In genomic region chr20:33065785-33066184, GRCh38 we compare ENCODE assay signal across 23 cellular contexts. TPM values are rescaled to one million over a fixed set of nuclear protein-coding genes. Genes with fewer than 3 reads are reported as not detected.
DNase-seq lines count a peak whose midpoint lies in the region; ATAC-seq, FAIRE-seq and TF ChIP-seq lines count a peak whose summit lies in the region.
"Had no signal": no experiment of that assay in that cellular context is flagged by ENCODE, and none has a peak within 500 bp of the region (broad histone marks: within the 10 kb centered on the region; RNA-seq: fewer than 3 reads in every experiment).

No MANE protein-coding gene starts in this region.

- H3K27ac ChIP-seq in HepG2 (ENCODE audit: extremely low read length, insufficient read depth, low read length) (no peak overlapping the region), right lobe of liver (no peak overlapping the region), RWPE2 (ENCODE audit: poor library complexity, severe bottlenecking) (no peak overlapping the region), coronary artery (no peak overlapping the region)
- H3K27ac ChIP-seq: C4-2B, GM23248, HL-60 had no signal

- TF ChIP-seq EP300 in HepG2 (IDR thresholded peaks at IDR 0.05; ENCODE audit: low read depth in 2 of 2, low read length in 2 of 2) = no peak
- TF ChIP-seq EP300 in HepG2 (CRISPR knock-in tag; IDR thresholded peaks at IDR 0.05; ENCODE audit: borderline replicate concordance) = no peak

- TF ChIP-seq RAD21 in HepG2 (CRISPR knock-in tag; IDR thresholded peaks at IDR 0.05) = no peak

- CTCF ChIA-PET in HepG2 (lab: Yijun Ruan, JAX; ENCODE audit: low intra/inter-chr PET ratio, low total read pairs) = no interaction called here

- H3K9me3 ChIP-seq in HepG2 (ENCODE audit: low read length) = no peaks in the 10 kb centered on the region
- no peaks in the 10 kb centered on the region for H3K9me3 ChIP-seq in right lobe of liver
- H3K9me3 ChIP-seq in RWPE2 (ENCODE audit: severe bottlenecking) = no peaks in the 10 kb centered on the region

- no TSS peak for BruUV-seq in HepG2 (replicated peaks; lab: Mats Ljungman, UMichigan)

- H3K4me1 ChIP-seq in HepG2 (ENCODE audit: insufficient read depth, low read length) (no peaks in the 10 kb centered on the region), right lobe of liver (no peaks in the 10 kb centered on the region), RWPE2 (ENCODE audit: insufficient read depth, poor library complexity, severe bottlenecking) (no peaks in the 10 kb centered on the region)

- peaks cover 12 to 71% of the 10 kb centered on the region in 2 experiments for H3K27me3 ChIP-seq in HepG2 (ENCODE audit: control insufficient read depth in 1 of 2, insufficient read depth in 2 of 2, low read length in 2 of 2)
- H3K27me3 ChIP-seq in right lobe of liver = no peaks in the 10 kb centered on the region
- H3K27me3 ChIP-seq in RWPE2 (ENCODE audit: insufficient read depth, poor library complexity, severe bottlenecking) = no peaks in the 10 kb centered on the region

- H3K79me2 ChIP-seq in HepG2 (ENCODE audit: insufficient read depth, low read length) = no peaks in the 10 kb centered on the region

- intact Hi-C loops in HepG2 (cut with micrococcal nuclease; ENCODE audit: unreplicated experiment) (no loop called here), right lobe of liver (cut with DNase I) (no loop called here)

- POLR2A ChIA-PET in HepG2 (lab: Yijun Ruan, JAX) = no interaction called here

- H3K36me3 ChIP-seq in HepG2 (replicated peaks in 1 of 2; ENCODE audit: control insufficient read depth in 1 of 2, insufficient read depth in 2 of 2, low read length in 2 of 2) (no peaks in the 10 kb centered on the region), right lobe of liver (no peaks in the 10 kb centered on the region), RWPE2 (ENCODE audit: low read depth) (no peaks in the 10 kb centered on the region)

- no peak overlapping the region for H2AFZ ChIP-seq in HepG2 (ENCODE audit: low read length)
- H2AFZ ChIP-seq: GM23248 had no signal

- no peak for DNase-seq in HepG2 (ENCODE audit: low spot score)
- no peak for DNase-seq in right lobe of liver
- DNase-seq in RWPE2 (ENCODE audit: low spot score) = peak; percentile 86
- no peak for DNase-seq in foreskin melanocyte
- DNase-seq in coronary artery (ENCODE audit: low spot score) = no peak
- DNase-seq in SIG-M5 (lab: John Stamatoyannopoulos, UW) = no peak
- DNase-seq: 8988T; CD8-positive, alpha-beta T cell; COR-L47; DMS153; DMS79 treated with DMSO at 0.1 percent for 48 hours; EL; GDM1; GM23248 had no signal

- TF ChIP-seq POLR2A in HepG2 (IDR thresholded peaks at IDR 0.05; ENCODE audit: insufficient read depth in 1 of 2, low read depth in 2 of 2, low read length in 2 of 2) = no peak
- TF ChIP-seq POLR2A in right lobe of liver (IDR thresholded peaks at IDR 0.05) = no peak

- WGBS in HepG2 (ENCODE audit: low lambda C conversion rate) = 5% methylated on average over 9 of the region's 9 CpGs
- 85% methylated on average over 6 of the region's 9 CpGs for WGBS in right lobe of liver (ENCODE audit: insufficient coverage, low coverage, low lambda C conversion rate, missing lambda C conversion rate)

- in situ Hi-C loops in HepG2 (cut with HindIII; ENCODE audit: extremely low pct_ligation_motif_present, low pct_unique_long_range_greater_than_20kb) = no loop called here

- no peak overlapping the region for H3K4me2 ChIP-seq in HepG2 (ENCODE audit: low read depth, low read length)

- no peaks in the 10 kb centered on the region for H4K20me1 ChIP-seq in HepG2 (ENCODE audit: insufficient read depth, low read length)

- ATAC-seq in HepG2 = peak; percentile 19; the same call in 2 of the 3 replicates
- ATAC-seq in right lobe of liver = no peak
- ATAC-seq in RWPE2 (ENCODE audit: low read depth) = peak; percentile 84
- peak; percentile 30 for ATAC-seq in esophagus mucosa
- no peak for ATAC-seq in GM18909 (IDR thresholded peaks at IDR 0.05; ENCODE audit: poor library complexity, unreplicated experiment)
- ATAC-seq: CD8-positive, alpha-beta T cell; HCT116 had no signal

- H3K4me3 ChIP-seq in HepG2 (replicated peaks in 1 of 3; ENCODE audit: insufficient read depth in 1 of 3, low read depth in 2 of 3, low read length in 3 of 3) (no peak overlapping the region), right lobe of liver (no peak overlapping the region), RWPE2 (ENCODE audit: severe bottlenecking) (no peak overlapping the region), coronary artery (no peak overlapping the region)
- H3K4me3 ChIP-seq: GM23248 had no signal

- no peak for TF ChIP-seq CTCF in HepG2 (CRISPR knock-in tag; IDR thresholded peaks at IDR 0.05)
- TF ChIP-seq CTCF in right lobe of liver (IDR thresholded peaks at IDR 0.05) = no peak
- no peak for TF ChIP-seq CTCF in RWPE2 (IDR thresholded peaks at IDR 0.05; ENCODE audit: poor library complexity, severe bottlenecking)
- TF ChIP-seq CTCF in coronary artery (IDR thresholded peaks at IDR 0.05) = no peak

- no peak overlapping the region for H3K9ac ChIP-seq in HepG2 (ENCODE audit: insufficient read depth, low read depth, low read length)
- H3K9ac ChIP-seq: GM23248 had no signal

- FAIRE-seq in HepG2 (lab: Jason Lieb, UNC) = no peak
- FAIRE-seq: D721Med, GM12892, H54 had no signal

RNA-seq across cellular contexts. Expression of gene BPIFB3, which starts 12.1 kb away (rescaled TPM):
- total RNA-seq in HepG2 (2016; rRNA removed; fragmentation: Illumina TruSeq; extraction: Trizol) (not detected in 2 replicates), right lobe of liver (not detected), esophagus mucosa (not detected)
- total RNA-seq in HepG2 (2016; cell fraction: cytosol; rRNA removed; fragmentation: Illumina TruSeq; extraction: Trizol; ENCODE audit: low read depth) = not detected in 2 replicates
- total RNA-seq in HepG2 (2016; cell fraction: insoluble cytoplasmic fraction; rRNA removed; fragmentation: Illumina TruSeq; extraction: Trizol) = not detected in 2 replicates
- not detected in 2 replicates for total RNA-seq in HepG2 (2016; cell fraction: membrane; rRNA removed; fragmentation: Illumina TruSeq; extraction: Trizol)
- total RNA-seq in HepG2 (2016; cell fraction: nucleus; rRNA removed; fragmentation: Illumina TruSeq; extraction: Trizol) = not detected in 2 replicates
- 0.09 TPM in 1 of 2 replicates, not detected in the other for polyA plus RNA-seq in HepG2 (2011; rRNA removed)
- not detected in 2 replicates for polyA plus RNA-seq in HepG2 (2011; cell fraction: cytosol; rRNA removed)
- 0.21 TPM in 1 of 2 replicates, not detected in the other for polyA plus RNA-seq in HepG2 (2011; cell fraction: nucleus; rRNA removed)
- not detected in 2 replicates for polyA plus RNA-seq in HepG2 (2012)
- not detected in 2 replicates for polyA plus RNA-seq in HepG2 (2016; cell fraction: cytosol; fragmentation: Illumina TruSeq; extraction: Trizol; ENCODE audit: low read depth)
- polyA plus RNA-seq in HepG2 (2016; cell fraction: insoluble cytoplasmic fraction; fragmentation: Illumina TruSeq; extraction: Trizol; ENCODE audit: low read depth) = not detected in 2 replicates
- not detected in 2 replicates for polyA plus RNA-seq in HepG2 (2016; cell fraction: membrane; fragmentation: Illumina TruSeq; extraction: Trizol; ENCODE audit: low read depth)
- not detected in 2 replicates for polyA plus RNA-seq in HepG2 (2016; cell fraction: nucleus; fragmentation: Illumina TruSeq; extraction: Trizol; ENCODE audit: insufficient read depth, low read depth)
- polyA minus RNA-seq in HepG2 (2011; rRNA and poly(A)+ RNA removed; ENCODE audit: low replicate concordance) = not detected in 2 replicates
- polyA minus RNA-seq in HepG2 (2011; cell fraction: cytosol; rRNA and poly(A)+ RNA removed) = not detected in 2 replicates
- polyA minus RNA-seq in HepG2 (2011; cell fraction: nucleus; rRNA and poly(A)+ RNA removed) = not detected in 2 replicates
- total RNA-seq: CD8-positive, alpha-beta T cell; GM23248 had no signal
- polyA plus RNA-seq: GM23248, IgD-negative memory B cell had no signal

RNA-seq across cellular contexts. Expression of gene BPIFB4, which starts 13.7 kb away (rescaled TPM):
- total RNA-seq in HepG2 (2016; rRNA removed; fragmentation: Illumina TruSeq; extraction: Trizol) (not detected in 2 replicates), right lobe of liver (not detected), esophagus mucosa (not detected)
- not detected in 2 replicates for total RNA-seq in HepG2 (2016; cell fraction: cytosol; rRNA removed; fragmentation: Illumina TruSeq; extraction: Trizol; ENCODE audit: low read depth)
- total RNA-seq in HepG2 (2016; cell fraction: insoluble cytoplasmic fraction; rRNA removed; fragmentation: Illumina TruSeq; extraction: Trizol) = not detected in 2 replicates
- total RNA-seq in HepG2 (2016; cell fraction: membrane; rRNA removed; fragmentation: Illumina TruSeq; extraction: Trizol) = not detected in 2 replicates
- total RNA-seq in HepG2 (2016; cell fraction: nucleus; rRNA removed; fragmentation: Illumina TruSeq; extraction: Trizol) = not detected in 2 replicates
- polyA plus RNA-seq in HepG2 (2011; rRNA removed) = 0.09 and 0.13 TPM in 2 replicates
- 0.06 and 0.07 TPM in 2 replicates for polyA plus RNA-seq in HepG2 (2011; cell fraction: cytosol; rRNA removed)
- 0.32 and 0.36 TPM in 2 replicates for polyA plus RNA-seq in HepG2 (2011; cell fraction: nucleus; rRNA removed)
- not detected in 2 replicates for polyA plus RNA-seq in HepG2 (2012)
- polyA plus RNA-seq in HepG2 (2016; cell fraction: cytosol; fragmentation: Illumina TruSeq; extraction: Trizol; ENCODE audit: low read depth) = not detected in 2 replicates
- not detected in 2 replicates for polyA plus RNA-seq in HepG2 (2016; cell fraction: insoluble cytoplasmic fraction; fragmentation: Illumina TruSeq; extraction: Trizol; ENCODE audit: low read depth)
- polyA plus RNA-seq in HepG2 (2016; cell fraction: membrane; fragmentation: Illumina TruSeq; extraction: Trizol; ENCODE audit: low read depth) = not detected in 2 replicates
- polyA plus RNA-seq in HepG2 (2016; cell fraction: nucleus; fragmentation: Illumina TruSeq; extraction: Trizol; ENCODE audit: insufficient read depth, low read depth) = not detected in 2 replicates
- polyA minus RNA-seq in HepG2 (2011; rRNA and poly(A)+ RNA removed; ENCODE audit: low replicate concordance) = not detected in 2 replicates
- not detected in 2 replicates for polyA minus RNA-seq in HepG2 (2011; cell fraction: cytosol; rRNA and poly(A)+ RNA removed)
- not detected in 2 replicates for polyA minus RNA-seq in HepG2 (2011; cell fraction: nucleus; rRNA and poly(A)+ RNA removed)
- total RNA-seq: CD8-positive, alpha-beta T cell; GM23248 had no signal
- polyA plus RNA-seq: GM23248, IgD-negative memory B cell had no signal

RNA-seq across cellular contexts. Expression of gene BPIFB6, which starts 34.3 kb away (rescaled TPM):
- total RNA-seq in HepG2 (2016; rRNA removed; fragmentation: Illumina TruSeq; extraction: Trizol) (0.13 TPM in 1 of 2 replicates, not detected in the other), right lobe of liver (not detected), esophagus mucosa (not detected)
- total RNA-seq in HepG2 (2016; cell fraction: cytosol; rRNA removed; fragmentation: Illumina TruSeq; extraction: Trizol; ENCODE audit: low read depth) = not detected in 2 replicates
- total RNA-seq in HepG2 (2016; cell fraction: insoluble cytoplasmic fraction; rRNA removed; fragmentation: Illumina TruSeq; extraction: Trizol) = not detected in 2 replicates
- not detected in 2 replicates for total RNA-seq in HepG2 (2016; cell fraction: membrane; rRNA removed; fragmentation: Illumina TruSeq; extraction: Trizol)
- 0.28 TPM in 1 of 2 replicates, not detected in the other for total RNA-seq in HepG2 (2016; cell fraction: nucleus; rRNA removed; fragmentation: Illumina TruSeq; extraction: Trizol)
- 1.7 and 3.1 TPM in 2 replicates for polyA plus RNA-seq in HepG2 (2011; rRNA removed)
- 0.36 and 0.92 TPM in 2 replicates for polyA plus RNA-seq in HepG2 (2011; cell fraction: cytosol; rRNA removed)
- 16.0 and 30.7 TPM in 2 replicates for polyA plus RNA-seq in HepG2 (2011; cell fraction: nucleus; rRNA removed)
- polyA plus RNA-seq in HepG2 (2012) = 1.9 and 4.7 TPM in 2 replicates
- not detected in 2 replicates for polyA plus RNA-seq in HepG2 (2016; cell fraction: cytosol; fragmentation: Illumina TruSeq; extraction: Trizol; ENCODE audit: low read depth)
- not detected in 2 replicates for polyA plus RNA-seq in HepG2 (2016; cell fraction: insoluble cytoplasmic fraction; fragmentation: Illumina TruSeq; extraction: Trizol; ENCODE audit: low read depth)
- polyA plus RNA-seq in HepG2 (2016; cell fraction: membrane; fragmentation: Illumina TruSeq; extraction: Trizol; ENCODE audit: low read depth) = not detected in 2 replicates
- 0.32 TPM in 1 of 2 replicates, not detected in the other for polyA plus RNA-seq in HepG2 (2016; cell fraction: nucleus; fragmentation: Illumina TruSeq; extraction: Trizol; ENCODE audit: insufficient read depth, low read depth)
- 2.3 TPM in 1 of 2 replicates, not detected in the other for polyA minus RNA-seq in HepG2 (2011; rRNA and poly(A)+ RNA removed; ENCODE audit: low replicate concordance)
- not detected in 2 replicates for polyA minus RNA-seq in HepG2 (2011; cell fraction: cytosol; rRNA and poly(A)+ RNA removed)
- 2.2 and 2.5 TPM in 2 replicates for polyA minus RNA-seq in HepG2 (2011; cell fraction: nucleus; rRNA and poly(A)+ RNA removed)
- total RNA-seq: CD8-positive, alpha-beta T cell; GM23248 had no signal
- polyA plus RNA-seq: GM23248, IgD-negative memory B cell had no signal

RNA-seq across cellular contexts. Expression of gene BPIFB2, which starts 58.3 kb away (rescaled TPM):
- total RNA-seq in HepG2 (2016; rRNA removed; fragmentation: Illumina TruSeq; extraction: Trizol) = 27.4 and 54.5 TPM in 2 replicates
- 7.1 and 9.6 TPM in 2 replicates for total RNA-seq in HepG2 (2016; cell fraction: cytosol; rRNA removed; fragmentation: Illumina TruSeq; extraction: Trizol; ENCODE audit: low read depth)
- 23.9 and 58.5 TPM in 2 replicates for total RNA-seq in HepG2 (2016; cell fraction: insoluble cytoplasmic fraction; rRNA removed; fragmentation: Illumina TruSeq; extraction: Trizol)
- total RNA-seq in HepG2 (2016; cell fraction: membrane; rRNA removed; fragmentation: Illumina TruSeq; extraction: Trizol) = 14.4 and 19.0 TPM in 2 replicates
- 67.6 and 73.6 TPM in 2 replicates for total RNA-seq in HepG2 (2016; cell fraction: nucleus; rRNA removed; fragmentation: Illumina TruSeq; extraction: Trizol)
- 902 and 1,439 TPM in 2 replicates for polyA plus RNA-seq in HepG2 (2011; rRNA removed)
- 445 and 477 TPM in 2 replicates for polyA plus RNA-seq in HepG2 (2011; cell fraction: cytosol; rRNA removed)
- polyA plus RNA-seq in HepG2 (2011; cell fraction: nucleus; rRNA removed) = 3,378 and 3,757 TPM in 2 replicates
- 748 and 877 TPM in 2 replicates for polyA plus RNA-seq in HepG2 (2012)
- polyA plus RNA-seq in HepG2 (2016; cell fraction: cytosol; fragmentation: Illumina TruSeq; extraction: Trizol; ENCODE audit: low read depth) = 16.7 and 20.1 TPM in 2 replicates
- 40.9 and 50.4 TPM in 2 replicates for polyA plus RNA-seq in HepG2 (2016; cell fraction: insoluble cytoplasmic fraction; fragmentation: Illumina TruSeq; extraction: Trizol; ENCODE audit: low read depth)
- polyA plus RNA-seq in HepG2 (2016; cell fraction: membrane; fragmentation: Illumina TruSeq; extraction: Trizol; ENCODE audit: low read depth) = 25.2 and 26.1 TPM in 2 replicates
- 205 and 206 TPM in 2 replicates for polyA plus RNA-seq in HepG2 (2016; cell fraction: nucleus; fragmentation: Illumina TruSeq; extraction: Trizol; ENCODE audit: insufficient read depth, low read depth)
- 0.19 and 1,018 TPM in 2 replicates for polyA minus RNA-seq in HepG2 (2011; rRNA and poly(A)+ RNA removed; ENCODE audit: low replicate concordance)
- polyA minus RNA-seq in HepG2 (2011; cell fraction: cytosol; rRNA and poly(A)+ RNA removed) = 235 and 377 TPM in 2 replicates
- 642 and 673 TPM in 2 replicates for polyA minus RNA-seq in HepG2 (2011; cell fraction: nucleus; rRNA and poly(A)+ RNA removed)
- total RNA-seq in right lobe of liver = under 1 TPM in 1 of 6 experiments, not detected in 5; 0.12 TPM
- 2.0 TPM for total RNA-seq in esophagus mucosa
- total RNA-seq: CD8-positive, alpha-beta T cell; GM23248 had no signal
- polyA plus RNA-seq: GM23248, IgD-negative memory B cell had no signal

Comparison
In these comparisons a context has a peak if more than half of its experiments do, and no peak if none do; other contexts are left out.
1. ATAC-seq: peak in HepG2 (single experiment), RWPE2 (single experiment) and esophagus mucosa (single experiment); none in right lobe of liver (0 of 4) and GM18909 (single experiment).